In the genomic region with DNA sequence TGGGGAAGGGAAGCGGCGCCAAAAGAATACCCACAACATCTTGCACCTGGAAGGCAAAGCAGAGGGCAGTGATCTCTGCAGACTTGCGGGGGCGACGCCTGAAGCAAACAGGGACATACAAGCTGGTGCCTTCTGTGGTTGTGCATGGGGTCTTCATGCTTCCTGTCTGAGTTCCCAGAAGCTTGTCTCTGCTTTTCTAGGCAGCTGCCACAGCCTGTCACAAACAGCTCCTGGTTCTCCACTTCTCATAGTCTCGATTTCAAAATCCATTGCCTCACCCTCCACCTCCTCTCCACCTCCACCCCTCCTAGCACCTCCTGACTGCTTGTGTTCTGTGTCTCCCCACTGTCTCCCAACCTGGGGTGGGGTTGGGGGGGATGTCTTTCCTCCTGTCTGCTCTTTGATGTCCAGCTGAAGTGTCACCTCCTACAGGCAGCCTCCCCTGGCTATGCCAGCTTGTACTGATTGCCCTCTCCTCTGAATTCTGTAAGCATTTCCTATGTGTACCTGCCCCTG, we compare ENCODE assay signal across 9 cellular contexts. TPM values are rescaled to one million over a fixed set of nuclear protein-coding genes. Genes with fewer than 3 reads are reported as not detected.
A peak's percentile ranks its signal among the peaks of the same experiment; 100 is the strongest.
DNase-seq lines count a peak whose midpoint lies in the region; ATAC-seq and TF ChIP-seq lines count a peak whose summit lies in the region.
"Had no signal": no experiment of that assay in that cellular context is flagged by ENCODE, and none has a peak within 500 bp of the region (broad histone marks: within the 10 kb centered on the region; RNA-seq: fewer than 3 reads in every experiment).

No MANE protein-coding gene starts in this region.

- H3K9me3 ChIP-seq in right atrium auricular region: peaks cover 0 to 5% of the 10 kb centered on the region in 2 donors

- peak overlapping the region; percentile 36 to 49 for H3K4me3 ChIP-seq in right atrium auricular region

- no peak overlapping the region for H3K27ac Mint-ChIP-seq in activated CD4-positive, alpha-beta T cell treated with anti-CD3 and anti-CD28 coated beads for 36 hours
- H3K27ac Mint-ChIP-seq in stimulated activated naive B cell treated with anti-CD40 and anti-IgM and Interleukin-4, amounts not matched to agents 10 μg/mL and 1 μg/mL and 100 μg/mL, for 72 hours: peak overlapping the region; percentile 79

- DNase-seq in activated CD4-positive, alpha-beta T cell treated with anti-CD3 and anti-CD28 coated beads for 36 hours: peak; percentile 28
- DNase-seq in activated CD4-positive, alpha-beta T cell treated with anti-CD3 and anti-CD28 coated beads, Interleukin-2, amount 50 U/mL, for 4 hours: no peak
- DNase-seq in NOMO-1 treated with DMSO at 0.1 percent for 48 hours (lab: John Stamatoyannopoulos, UW; ENCODE audit: unreplicated experiment) (peak; percentile 29), right atrium auricular region (ENCODE audit: low spot score) (no peak), HPDE6-E6E7 (ENCODE audit: extremely low spot score) (no peak)
- DNase-seq in stimulated activated naive B cell treated with anti-CD40 and anti-IgM and Interleukin-4, amounts not matched to agents 10 μg/mL and 1 μg/mL and 100 μg/mL, for 72 hours: no peak
- no peak for DNase-seq in activated CD4-positive, alpha-beta T cell treated with anti-CD3 and anti-CD28 coated beads for 4 hours

- H3K4me1 ChIP-seq in right atrium auricular region: peaks cover 0 to 18% of the 10 kb centered on the region in 2 donors

- ATAC-seq in activated CD4-positive, alpha-beta T cell treated with anti-CD3 and anti-CD28 coated beads for 36 hours: peak; percentile 10
- peak in 1 of 2 donors; percentile 4 for ATAC-seq in stimulated activated naive B cell treated with anti-CD40 and anti-IgM and Interleukin-4, amounts not matched to agents 10 μg/mL and 1 μg/mL and 100 μg/mL, for 72 hours (replicated peaks)
- no peak for ATAC-seq in HG02678 (IDR thresholded peaks at IDR 0.05; ENCODE audit: unreplicated experiment)

- peak overlapping the region; percentile 62 for H3K4me3 Mint-ChIP-seq in activated CD4-positive, alpha-beta T cell treated with anti-CD3 and anti-CD28 coated beads for 36 hours
- peak overlapping the region; percentile 88 to 90 for H3K4me3 Mint-ChIP-seq in stimulated activated naive B cell treated with anti-CD40 and anti-IgM and Interleukin-4, amounts not matched to agents 10 μg/mL and 1 μg/mL and 100 μg/mL, for 72 hours

- H3K27me3 Mint-ChIP-seq in activated CD4-positive, alpha-beta T cell treated with anti-CD3 and anti-CD28 coated beads for 36 hours: peaks cover 23% of the 10 kb centered on the region
- peaks cover 0 to 8% of the 10 kb centered on the region in 2 donors for H3K27me3 Mint-ChIP-seq in stimulated activated naive B cell treated with anti-CD40 and anti-IgM and Interleukin-4, amounts not matched to agents 10 μg/mL and 1 μg/mL and 100 μg/mL, for 72 hours

- CTCF ChIA-PET in activated CD4-positive, alpha-beta T cell treated with anti-CD3 and anti-CD28 coated beads for 36 hours (lab: Charles Lee): interaction anchor here (0.5 to 2.7 kb wide), 18 partner anchors 10 to 220 kb away, joined by 3 to 19 read pairs (median 4); no protein-coding TSS in a partner anchor

- POLR2A ChIA-PET in activated CD4-positive, alpha-beta T cell treated with anti-CD3 and anti-CD28 coated beads for 36 hours (lab: Charles Lee): interaction anchor here (0.5 kb wide), 1 partner anchor 529 kb away, joined by 4 read pairs; no protein-coding TSS in a partner anchor

- no peaks in the 10 kb centered on the region for H3K9me3 Mint-ChIP-seq in activated CD4-positive, alpha-beta T cell treated with anti-CD3 and anti-CD28 coated beads for 36 hours (ENCODE audit: low read depth)
- peaks cover 0 to 7% of the 10 kb centered on the region in 2 donors for H3K9me3 Mint-ChIP-seq in stimulated activated naive B cell treated with anti-CD40 and anti-IgM and Interleukin-4, amounts not matched to agents 10 μg/mL and 1 μg/mL and 100 μg/mL, for 72 hours

- TF ChIP-seq CTCF in right atrium auricular region (IDR thresholded peaks at IDR 0.05): no peak

- intact Hi-C loops in activated CD4-positive, alpha-beta T cell treated with anti-CD3 and anti-CD28 coated beads for 36 hours (cut with DNase I, micrococcal nuclease): loop anchor here (1.0 to 10.0 kb wide), 5 partner anchors 28 to 752 kb away; a partner anchor contains a TSS

- no peaks in the 10 kb centered on the region for H3K36me3 Mint-ChIP-seq in activated CD4-positive, alpha-beta T cell treated with anti-CD3 and anti-CD28 coated beads for 36 hours (ENCODE audit: low read depth)
- no peaks in the 10 kb centered on the region for H3K36me3 Mint-ChIP-seq in stimulated activated naive B cell treated with anti-CD40 and anti-IgM and Interleukin-4, amounts not matched to agents 10 μg/mL and 1 μg/mL and 100 μg/mL, for 72 hours

- no peaks in the 10 kb centered on the region for H3K27me3 ChIP-seq in right atrium auricular region

- H3K36me3 ChIP-seq in right atrium auricular region: no peaks in the 10 kb centered on the region

- peaks cover 24% of the 10 kb centered on the region for H3K4me1 Mint-ChIP-seq in activated CD4-positive, alpha-beta T cell treated with anti-CD3 and anti-CD28 coated beads for 36 hours
- H3K4me1 Mint-ChIP-seq in stimulated activated naive B cell treated with anti-CD40 and anti-IgM and Interleukin-4, amounts not matched to agents 10 μg/mL and 1 μg/mL and 100 μg/mL, for 72 hours: peaks cover 30 to 52% of the 10 kb centered on the region in 2 donors

- no peak overlapping the region for H3K27ac ChIP-seq in right atrium auricular region

RNA-seq across cellular contexts. Expression of a gene that starts 1.7 kb away (rescaled TPM):
- total RNA-seq in activated CD4-positive, alpha-beta T cell treated with anti-CD3 and anti-CD28 coated beads for 36 hours: not detected
- total RNA-seq in right atrium auricular region: not detected
- total RNA-seq: Daoy had no signal

RNA-seq across cellular contexts. Expression of a gene that starts 28.8 kb away (rescaled TPM):
- total RNA-seq in activated CD4-positive, alpha-beta T cell treated with anti-CD3 and anti-CD28 coated beads for 36 hours: 10 to 100 TPM; 35.2 to 35.6 TPM
- total RNA-seq in right atrium auricular region: 10 to 100 TPM; 20.5 to 20.8 TPM

Comparison
In these comparisons a context has a peak if more than half of its experiments do, and no peak if none do; other contexts are left out.
1. DNase-seq: peak in activated CD4-positive, alpha-beta T cell treated with anti-CD3 and anti-CD28 coated beads for 36 hours (single experiment) and NOMO-1 treated with DMSO at 0.1 percent for 48 hours (single experiment); none in activated CD4-positive, alpha-beta T cell treated with anti-CD3 and anti-CD28 coated beads, Interleukin-2, amount 50 U/mL, for 4 hours (0 of 2), right atrium auricular region (single experiment), stimulated activated naive B cell treated with anti-CD40 and anti-IgM and Interleukin-4, amounts not matched to agents 10 μg/mL and 1 μg/mL and 100 μg/mL, for 72 hours (single experiment), HPDE6-E6E7 (single experiment) and activated CD4-positive, alpha-beta T cell treated with anti-CD3 and anti-CD28 coated beads for 4 hours (0 of 2).